ENCODE assay signal across 8 cellular contexts in the genomic region with DNA sequence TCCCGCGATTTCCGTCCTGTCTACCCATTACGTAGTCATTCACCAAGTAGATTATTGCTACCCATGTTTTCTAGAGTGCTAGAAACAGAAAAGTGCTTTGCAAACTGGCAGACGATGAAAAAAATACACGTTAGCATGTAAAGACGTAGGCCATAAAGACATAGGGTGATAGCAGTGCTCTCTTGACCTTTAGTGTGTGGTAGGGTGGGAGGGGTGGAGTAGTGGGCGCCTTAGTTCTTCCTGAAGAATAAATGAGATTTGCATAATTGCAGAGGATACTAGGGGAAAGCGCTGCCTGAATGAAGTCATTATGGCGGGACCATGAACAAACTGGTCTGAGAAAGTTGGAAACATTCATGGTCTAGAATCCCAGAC. TPM values are rescaled to one million over a fixed set of nuclear protein-coding genes. Genes with fewer than 3 reads are reported as not detected.
DNase-seq lines count a peak whose midpoint lies in the region; ATAC-seq and TF ChIP-seq lines count a peak whose summit lies in the region.

No MANE protein-coding gene starts in this region.

- DNase-seq in T-helper 2 cell treated with Interferon-gamma antibody and Interleukin-4, amounts not matched to agents 5 μg/mL and 100 μg/mL, for 36 hours (ENCODE audit: low spot score): no peak
- DNase-seq in T-helper 2 cell (no peak), iPS-NIHi7 (ENCODE audit: extremely low spot score) (no peak), erythroblast (lab: John Stamatoyannopoulos, UW) (no peak)

- peaks cover 10% of the 10 kb centered on the region for H3K9me3 Mint-ChIP-seq in T-helper 2 cell treated with Interferon-gamma antibody and Interleukin-4, amounts not matched to agents 5 μg/mL and 100 μg/mL, for 36 hours
- peaks cover 4% of the 10 kb centered on the region for H3K9me3 Mint-ChIP-seq in activated T-helper 17 cell treated with anti-CD3 and anti-CD28 coated beads, Interleukin-2, amount 50 U/mL, for 72 hours

- no peaks in the 10 kb centered on the region for H3K9me3 ChIP-seq in iPS-20b (ENCODE audit: insufficient read depth, low read depth, low read length)
- no peaks in the 10 kb centered on the region for H3K9me3 ChIP-seq in stomach smooth muscle (ENCODE audit: control insufficient read depth in 2 of 2, low read length in 2 of 2)

- H3K4me3 ChIP-seq in iPS-20b (ENCODE audit: low read length): peak overlapping the region; percentile 80
- H3K4me3 ChIP-seq in stomach smooth muscle (ENCODE audit: low read length in 2 of 2): peak overlapping the region; percentile 70 to 83

- peaks cover 11% of the 10 kb centered on the region; the same call in 1 of the 2 replicates for H3K27me3 ChIP-seq in iPS-20b (ENCODE audit: insufficient read depth, low read length)
- no peaks in the 10 kb centered on the region for H3K27me3 ChIP-seq in stomach smooth muscle (ENCODE audit: control insufficient read depth in 1 of 2, insufficient read depth in 2 of 2, low read length in 2 of 2)

- TF ChIP-seq POLR2A in erythroblast (IDR thresholded peaks at IDR 0.05; ENCODE audit: low read length): no peak

- H3K4me3 Mint-ChIP-seq in T-helper 2 cell treated with Interferon-gamma antibody and Interleukin-4, amounts not matched to agents 5 μg/mL and 100 μg/mL, for 36 hours: peak overlapping the region; percentile 77
- peak overlapping the region; percentile 88 for H3K4me3 Mint-ChIP-seq in activated T-helper 17 cell treated with anti-CD3 and anti-CD28 coated beads, Interleukin-2, amount 50 U/mL, for 72 hours

- H3K27ac Mint-ChIP-seq in T-helper 2 cell treated with Interferon-gamma antibody and Interleukin-4, amounts not matched to agents 5 μg/mL and 100 μg/mL, for 36 hours: peak overlapping the region; percentile 73
- peak overlapping the region; percentile 43 for H3K27ac Mint-ChIP-seq in activated T-helper 17 cell treated with anti-CD3 and anti-CD28 coated beads, Interleukin-2, amount 50 U/mL, for 72 hours

- H3K36me3 ChIP-seq in iPS-20b (ENCODE audit: insufficient read depth, low read depth, low read length) (peaks cover 18% of the 10 kb centered on the region), stomach smooth muscle (ENCODE audit: control insufficient read depth in 2 of 2, insufficient read depth in 2 of 2, low read length in 2 of 2) (peaks cover 0 to 6% of the 10 kb centered on the region in 2 donors)

- H3K9ac ChIP-seq in iPS-20b (ENCODE audit: low read depth, low read length) (peak overlapping the region; percentile 78; the same call in 1 of the 2 replicates), stomach smooth muscle (ENCODE audit: low read length in 2 of 2) (peak overlapping the region; percentile 60 to 80)

- H3K4me1 Mint-ChIP-seq in T-helper 2 cell treated with Interferon-gamma antibody and Interleukin-4, amounts not matched to agents 5 μg/mL and 100 μg/mL, for 36 hours (ENCODE audit: low read depth): peaks cover 13% of the 10 kb centered on the region
- peaks cover 27% of the 10 kb centered on the region for H3K4me1 Mint-ChIP-seq in activated T-helper 17 cell treated with anti-CD3 and anti-CD28 coated beads, Interleukin-2, amount 50 U/mL, for 72 hours

- peaks cover 3% of the 10 kb centered on the region for H3K27me3 Mint-ChIP-seq in T-helper 2 cell treated with Interferon-gamma antibody and Interleukin-4, amounts not matched to agents 5 μg/mL and 100 μg/mL, for 36 hours (ENCODE audit: low read depth)
- H3K27me3 Mint-ChIP-seq in activated T-helper 17 cell treated with anti-CD3 and anti-CD28 coated beads, Interleukin-2, amount 50 U/mL, for 72 hours: no peaks in the 10 kb centered on the region

- H3K4me1 ChIP-seq in iPS-20b (ENCODE audit: insufficient read depth, low read length) (peaks cover 4% of the 10 kb centered on the region; the same call in 1 of the 2 replicates), stomach smooth muscle (ENCODE audit: control insufficient read depth, insufficient read depth, low read length) (peaks cover 6% of the 10 kb centered on the region)

- peaks cover 37% of the 10 kb centered on the region for H3K36me3 Mint-ChIP-seq in T-helper 2 cell treated with Interferon-gamma antibody and Interleukin-4, amounts not matched to agents 5 μg/mL and 100 μg/mL, for 36 hours (ENCODE audit: low read depth)
- peaks cover 38% of the 10 kb centered on the region for H3K36me3 Mint-ChIP-seq in activated T-helper 17 cell treated with anti-CD3 and anti-CD28 coated beads, Interleukin-2, amount 50 U/mL, for 72 hours (ENCODE audit: low read depth)

- no peak overlapping the region for H3K27ac ChIP-seq in iPS-20b (ENCODE audit: low read length)
- no peak overlapping the region for H3K27ac ChIP-seq in stomach smooth muscle (ENCODE audit: low read length)

- no peak for ATAC-seq in activated T-helper 17 cell treated with anti-CD3 and anti-CD28 coated beads, Interleukin-2, amount 50 U/mL, for 72 hours (replicated peaks)
- ATAC-seq in HG03342 (IDR thresholded peaks at IDR 0.05; ENCODE audit: unreplicated experiment): no peak

RNA-seq across cellular contexts. Expression of gene ZNF485, which starts 0.9 kb away (rescaled TPM):
- 1 to 10 TPM; 3.8 to 4.3 TPM for total RNA-seq in activated T-helper 17 cell treated with anti-CD3 and anti-CD28 coated beads, Interleukin-2, amount 50 U/mL, for 72 hours

RNA-seq across cellular contexts. Expression of gene ZNF239, which starts 32.8 kb away (rescaled TPM):
- total RNA-seq in activated T-helper 17 cell treated with anti-CD3 and anti-CD28 coated beads, Interleukin-2, amount 50 U/mL, for 72 hours: 1 to 10 TPM; 1.0 to 1.8 TPM

RNA-seq across cellular contexts. Expression of gene ZNF32, which starts 41.5 kb away (rescaled TPM):
- total RNA-seq in activated T-helper 17 cell treated with anti-CD3 and anti-CD28 coated beads, Interleukin-2, amount 50 U/mL, for 72 hours: 1 to 10 TPM; 6.5 to 7.9 TPM
